In genomic region chr15:49622561-49622960, GRCh38 we compare ENCODE assay signal across 12 cellular contexts. TPM values are rescaled to one million over a fixed set of nuclear protein-coding genes. Genes with fewer than 3 reads are reported as not detected.
DNase-seq lines count a peak whose midpoint lies in the region; ATAC-seq, FAIRE-seq and TF ChIP-seq lines count a peak whose summit lies in the region.
"Had no signal": no experiment of that assay in that cellular context is flagged by ENCODE, and none has a peak within 500 bp of the region (broad histone marks: within the 10 kb centered on the region; RNA-seq: fewer than 3 reads in every experiment).

No MANE protein-coding gene starts in this region.

- H3K36me3 Mint-ChIP-seq in T-helper 2 cell treated with Interferon-gamma antibody and Interleukin-4, amounts not matched to agents 5 μg/mL and 100 μg/mL, for 36 hours (ENCODE audit: low read depth), result peaks cover 25% of the 10 kb centered on the region
- H3K36me3 Mint-ChIP-seq in activated CD8-positive, alpha-beta T cell treated with anti-CD3 and anti-CD28 coated beads for 36 hours (ENCODE audit: low read depth), result peaks cover 24% of the 10 kb centered on the region
- H3K36me3 Mint-ChIP-seq in glutamatergic neuron (ENCODE audit: unreplicated experiment), result peaks cover 9% of the 10 kb centered on the region
- peaks cover 17 to 25% of the 10 kb centered on the region in 2 donors for H3K36me3 Mint-ChIP-seq in CD4-positive, alpha-beta memory T cell

- H3K4me1 ChIP-seq in stomach smooth muscle (ENCODE audit: control insufficient read depth, insufficient read depth, low read length), result peaks cover 6% of the 10 kb centered on the region
- H3K4me1 ChIP-seq in CD4-positive, alpha-beta memory T cell (ENCODE audit: insufficient read depth, low read length), result peaks cover 22% of the 10 kb centered on the region

- peaks cover 7 to 9% of the 10 kb centered on the region in 2 donors for H3K36me3 ChIP-seq in stomach smooth muscle (ENCODE audit: control insufficient read depth in 2 of 2, insufficient read depth in 2 of 2, low read length in 2 of 2)
- no peaks in the 10 kb centered on the region for H3K36me3 ChIP-seq in CD4-positive, alpha-beta memory T cell (ENCODE audit: insufficient read depth, low read length)

- TF ChIP-seq CTCF in activated CD8-positive, alpha-beta T cell treated with anti-CD3 and anti-CD28 coated beads for 36 hours (IDR thresholded peaks at IDR 0.05), result no peak
- TF ChIP-seq CTCF in glutamatergic neuron (IDR thresholded peaks at IDR 0.05; ENCODE audit: partially characterized antibody, unreplicated experiment), result no peak

- H3K4me1 Mint-ChIP-seq in T-helper 2 cell treated with Interferon-gamma antibody and Interleukin-4, amounts not matched to agents 5 μg/mL and 100 μg/mL, for 36 hours (ENCODE audit: low read depth), result peaks cover 37% of the 10 kb centered on the region
- H3K4me1 Mint-ChIP-seq in activated CD8-positive, alpha-beta T cell treated with anti-CD3 and anti-CD28 coated beads for 36 hours (ENCODE audit: low read depth), result peaks cover 41% of the 10 kb centered on the region
- peaks cover 8% of the 10 kb centered on the region for H3K4me1 Mint-ChIP-seq in glutamatergic neuron (ENCODE audit: low read depth, unreplicated experiment)
- H3K4me1 Mint-ChIP-seq in CD4-positive, alpha-beta memory T cell, result peaks cover 25 to 51% (median 37%) of the 10 kb centered on the region in 4 donors

- FAIRE-seq in RCC 7860 (lab: Jason Lieb, UNC), result no peak
- FAIRE-seq: GM12892 had no signal

- no peak for DNase-seq in T-helper 2 cell treated with Interferon-gamma antibody and Interleukin-4, amounts not matched to agents 5 μg/mL and 100 μg/mL, for 36 hours (ENCODE audit: low spot score)
- DNase-seq in T-helper 2 cell (no peak), glutamatergic neuron (no peak), RCC 7860 (ENCODE audit: low spot score) (no peak)
- no peak for DNase-seq in activated CD8-positive, alpha-beta T cell treated with anti-CD3 and anti-CD28 coated beads for 36 hours
- no peak for DNase-seq in CD4-positive, alpha-beta memory T cell
- DNase-seq: activated CD4-positive, CD25-positive, alpha-beta regulatory T cell; AML-193; posterior cingulate gyrus had no signal

- H3K9me3 Mint-ChIP-seq in T-helper 2 cell treated with Interferon-gamma antibody and Interleukin-4, amounts not matched to agents 5 μg/mL and 100 μg/mL, for 36 hours, result peaks cover 5% of the 10 kb centered on the region
- H3K9me3 Mint-ChIP-seq in activated CD8-positive, alpha-beta T cell treated with anti-CD3 and anti-CD28 coated beads for 36 hours, result peaks cover 7% of the 10 kb centered on the region
- peaks cover 6% of the 10 kb centered on the region for H3K9me3 Mint-ChIP-seq in glutamatergic neuron (ENCODE audit: unreplicated experiment)
- peaks cover 0 to 7% (median 3%) of the 10 kb centered on the region in 8 donors for H3K9me3 Mint-ChIP-seq in CD4-positive, alpha-beta memory T cell

- no peaks in the 10 kb centered on the region for H3K27me3 ChIP-seq in stomach smooth muscle (ENCODE audit: control insufficient read depth in 1 of 2, insufficient read depth in 2 of 2, low read length in 2 of 2)
- no peaks in the 10 kb centered on the region for H3K27me3 ChIP-seq in CD4-positive, alpha-beta memory T cell (ENCODE audit: insufficient read depth, low read length)

- no peak overlapping the region for H3K27ac Mint-ChIP-seq in T-helper 2 cell treated with Interferon-gamma antibody and Interleukin-4, amounts not matched to agents 5 μg/mL and 100 μg/mL, for 36 hours
- H3K27ac Mint-ChIP-seq in activated CD8-positive, alpha-beta T cell treated with anti-CD3 and anti-CD28 coated beads for 36 hours, result no peak overlapping the region
- H3K27ac Mint-ChIP-seq in glutamatergic neuron (ENCODE audit: unreplicated experiment), result no peak overlapping the region
- peak overlapping the region in 1 of 7 donors; percentile 42 for H3K27ac Mint-ChIP-seq in CD4-positive, alpha-beta memory T cell

- H3K4me3 Mint-ChIP-seq in T-helper 2 cell treated with Interferon-gamma antibody and Interleukin-4, amounts not matched to agents 5 μg/mL and 100 μg/mL, for 36 hours, result peak overlapping the region; percentile 93
- peak overlapping the region; percentile 89 for H3K4me3 Mint-ChIP-seq in activated CD8-positive, alpha-beta T cell treated with anti-CD3 and anti-CD28 coated beads for 36 hours
- H3K4me3 Mint-ChIP-seq in glutamatergic neuron (ENCODE audit: unreplicated experiment), result peak overlapping the region; percentile 28
- peak overlapping the region in 3 of 8 donors; percentile 13 to 43 (median 15) for H3K4me3 Mint-ChIP-seq in CD4-positive, alpha-beta memory T cell

- H3K9me3 ChIP-seq in stomach smooth muscle (ENCODE audit: control insufficient read depth in 2 of 2, low read length in 2 of 2), result peaks cover 0 to 3% of the 10 kb centered on the region in 2 donors
- H3K9me3 ChIP-seq in CD4-positive, alpha-beta memory T cell (ENCODE audit: control insufficient read depth in 1 of 2, low read length in 2 of 2), result no peaks in the 10 kb centered on the region

- H3K27me3 Mint-ChIP-seq in T-helper 2 cell treated with Interferon-gamma antibody and Interleukin-4, amounts not matched to agents 5 μg/mL and 100 μg/mL, for 36 hours (ENCODE audit: low read depth), result no peaks in the 10 kb centered on the region
- no peaks in the 10 kb centered on the region for H3K27me3 Mint-ChIP-seq in activated CD8-positive, alpha-beta T cell treated with anti-CD3 and anti-CD28 coated beads for 36 hours
- H3K27me3 Mint-ChIP-seq in glutamatergic neuron (ENCODE audit: unreplicated experiment), result peaks cover under 1% of the 10 kb centered on the region
- no peaks in the 10 kb centered on the region for H3K27me3 Mint-ChIP-seq in CD4-positive, alpha-beta memory T cell

- no peak overlapping the region for H3K9ac ChIP-seq in stomach smooth muscle (ENCODE audit: low read length in 2 of 2)

- CTCF ChIA-PET in activated CD8-positive, alpha-beta T cell treated with anti-CD3 and anti-CD28 coated beads for 36 hours (lab: Charles Lee), result no interaction called here
- CTCF ChIA-PET in CD4-positive, alpha-beta memory T cell (lab: Charles Lee; ENCODE audit: partially characterized antibody), result no interaction called here

- no peak for ATAC-seq in activated CD8-positive, alpha-beta T cell treated with anti-CD3 and anti-CD28 coated beads for 36 hours
- no peak for ATAC-seq in GM19463 (IDR thresholded peaks at IDR 0.05; ENCODE audit: unreplicated experiment)

- intact Hi-C loops in activated CD8-positive, alpha-beta T cell treated with anti-CD3 and anti-CD28 coated beads for 36 hours (cut with micrococcal nuclease), result no loop called here
- intact Hi-C loops in CD4-positive, alpha-beta memory T cell (cut with micrococcal nuclease), result loop anchor here (5.0 to 10.0 kb wide), 2 partner anchors 1142 to 1285 kb away; partner anchors contain the start of genes AP4E1 and SPPL2A

- peak overlapping the region; percentile 86 to 87 for H3K4me3 ChIP-seq in stomach smooth muscle (ENCODE audit: low read length in 2 of 2)
- H3K4me3 ChIP-seq in CD4-positive, alpha-beta memory T cell (ENCODE audit: low read length in 2 of 2), result no peak overlapping the region

- POLR2A ChIA-PET in activated CD8-positive, alpha-beta T cell treated with anti-CD3 and anti-CD28 coated beads for 36 hours (lab: Charles Lee), result no interaction called here
- POLR2A ChIA-PET in CD4-positive, alpha-beta memory T cell (lab: Charles Lee; ENCODE audit: partially characterized antibody), result no interaction called here

- H3K27ac ChIP-seq in stomach smooth muscle (ENCODE audit: low read length), result no peak overlapping the region
- H3K27ac ChIP-seq in CD4-positive, alpha-beta memory T cell (ENCODE audit: low read depth, low read length), result no peak overlapping the region

RNA-seq across cellular contexts. Expression of gene DTWD1, which starts 1.7 kb away (rescaled TPM):
- 10 to 100 TPM; 21.4 to 21.9 TPM for total RNA-seq in activated CD8-positive, alpha-beta T cell treated with anti-CD3 and anti-CD28 coated beads for 36 hours
- 20.6 TPM for total RNA-seq in glutamatergic neuron (ENCODE audit: unreplicated experiment)
- total RNA-seq in CD4-positive, alpha-beta memory T cell, result 10 to 100 TPM; 28.7 to 29.9 TPM
- polyA plus RNA-seq in CD4-positive, alpha-beta memory T cell, result 10 to 100 TPM; 19.8 to 21.8 TPM

RNA-seq across cellular contexts. Expression of gene FAM227B, which starts 1.9 kb away (rescaled TPM):
- 1 to 10 TPM; 6.0 to 6.1 TPM for total RNA-seq in activated CD8-positive, alpha-beta T cell treated with anti-CD3 and anti-CD28 coated beads for 36 hours
- 3.2 TPM for total RNA-seq in glutamatergic neuron (ENCODE audit: unreplicated experiment)
- total RNA-seq in CD4-positive, alpha-beta memory T cell, result 10 to 100 TPM; 11.5 to 13.6 TPM
- 10 to 100 TPM; 12.8 to 18.4 TPM for polyA plus RNA-seq in CD4-positive, alpha-beta memory T cell

Comparison
In these comparisons a context has a peak if more than half of its experiments do, and no peak if none do; other contexts are left out.
1. H3K4me3 ChIP-seq: peak in stomach smooth muscle (2 of 2); none in CD4-positive, alpha-beta memory T cell (0 of 2).